Comparison of ENCODE assay signal across 19 cellular contexts in genomic region chr12:95227818-95228356, GRCh38. TPM values are rescaled to one million over a fixed set of nuclear protein-coding genes. Genes with fewer than 3 reads are reported as not detected.
DNase-seq lines count a peak whose midpoint lies in the region; TF ChIP-seq lines count a peak whose summit lies in the region.
"Had no signal": no experiment of that assay in that cellular context is flagged by ENCODE, and none has a peak within 500 bp of the region (broad histone marks: within the 10 kb centered on the region; RNA-seq: fewer than 3 reads in every experiment).

No MANE protein-coding gene starts in this region.

- 100% methylated on average over 3 of the region's 3 CpGs for WGBS in mammary epithelial cell (ENCODE audit: low coverage, missing lambda C conversion rate)

- no peak overlapping the region for H3K4me2 ChIP-seq in mammary epithelial cell (ENCODE audit: insufficient read depth, low read depth, low read length)

- no peaks in the 10 kb centered on the region for H3K9me3 ChIP-seq in mammary epithelial cell (replicated peaks; ENCODE audit: insufficient read depth, low read length)
- H3K9me3 ChIP-seq: HAP-1 had no signal

- H3K27ac ChIP-seq in mammary epithelial cell (ENCODE audit: insufficient read depth, low read depth, low read length) = no peak overlapping the region
- H3K27ac ChIP-seq: C4-2B, SK-N-MC had no signal

- in situ Hi-C loops in mammary epithelial cell (cut with MboI; ENCODE audit: low sequenced_read_pairs in 2 of 2) = no loop called here

- H3K36me3 ChIP-seq in mammary epithelial cell (ENCODE audit: insufficient read depth, low read length) = peaks cover 6% of the 10 kb centered on the region

- BruUV-seq in mammary epithelial cell (replicated peaks; lab: Mats Ljungman, UMichigan) = no TSS peak

- DNase-seq in NOMO-1 (lab: John Stamatoyannopoulos, UW; ENCODE audit: unreplicated experiment in 2 of 2) (peak; percentile 2 to 19), NOMO-1 treated with dmso at 0.1 percent for 144 hours (lab: John Stamatoyannopoulos, UW; ENCODE audit: unreplicated experiment) (no peak), OCI-M1 (lab: John Stamatoyannopoulos, UW) (peak; percentile 68), dermis blood vessel endothelial cell (peak; percentile 19), EL (no peak), mammary epithelial cell (no peak), superior temporal gyrus (ENCODE audit: extremely low spot score) (no peak), NCI-H2196 (lab: John Stamatoyannopoulos, UW; ENCODE audit: unreplicated experiment) (no peak)
- DNase-seq: DMS153; MV-4-11; NCI-H1417 treated with DMSO at 0.1 percent for 48 hours; NCI-H2029 treated with DMSO at 0.1 percent for 48 hours; NCI-H2227 treated with DMSO at 0.1 percent for 48 hours; NCI-H69; NK-92 treated with Interleukin-12 subunit alpha and Interleukin-12 subunit beta, amount 100 ng/mL, for 24 hours; T-helper 1 cell had no signal

- no peak overlapping the region for H2AFZ ChIP-seq in mammary epithelial cell (ENCODE audit: low read depth, low read length)

- H3K9ac ChIP-seq in mammary epithelial cell (ENCODE audit: insufficient read depth, low read length) = no peak overlapping the region

- dilution Hi-C loops in mammary epithelial cell (cut with HindIII; ENCODE audit: low sequenced_read_pairs) = no loop called here

- no peak overlapping the region for H3K4me3 ChIP-seq in mammary epithelial cell (replicated peaks in 1 of 3; ENCODE audit: insufficient read depth in 1 of 3, low read depth in 2 of 3, low read length in 3 of 3)
- H3K4me3 ChIP-seq: HAP-1, SK-N-MC had no signal

- H3K27me3 ChIP-seq in mammary epithelial cell (ENCODE audit: insufficient read depth, low read length) = no peaks in the 10 kb centered on the region

- intact Hi-C loops in mammary epithelial cell (cut with micrococcal nuclease) = no loop called here

- no peak for TF ChIP-seq CTCF in mammary epithelial cell (conservative IDR thresholded peaks at IDR 0.05 in 1 of 2, IDR thresholded peaks at IDR 0.05 in 1 of 2; ENCODE audit: extremely low read depth in 1 of 2, insufficient read depth in 1 of 2, low read depth in 1 of 2, low read length in 2 of 2)

- CTCF ChIA-PET in mammary epithelial cell (lab: Charles Lee; ENCODE audit: low non-redundant PET) = no interaction called here

- H3K79me2 ChIP-seq in mammary epithelial cell (ENCODE audit: insufficient read depth, low read length) = peaks cover 97% of the 10 kb centered on the region

- H3K4me1 ChIP-seq in mammary epithelial cell (ENCODE audit: insufficient read depth, low read length) = peaks cover 11% of the 10 kb centered on the region

- no peaks in the 10 kb centered on the region for H4K20me1 ChIP-seq in mammary epithelial cell (ENCODE audit: insufficient read depth, low read length)

RNA-seq across cellular contexts. Expression of gene VEZT, which starts 10.3 kb away (rescaled TPM):
- total RNA-seq in dermis blood vessel endothelial cell (96.7 and 134 TPM in 2 replicates), mammary epithelial cell (100 to 1,000 TPM; 113 to 133 TPM)
- polyA plus RNA-seq in mammary epithelial cell = 66.2 TPM
- polyA minus RNA-seq in mammary epithelial cell = 73.7 TPM

RNA-seq across cellular contexts. Expression of gene FGD6, which starts 10.6 kb away (rescaled TPM):
- total RNA-seq in dermis blood vessel endothelial cell (19.6 and 27.0 TPM in 2 replicates), mammary epithelial cell (10 to 100 TPM; 39.3 to 55.6 TPM)
- 16.4 TPM for polyA plus RNA-seq in mammary epithelial cell
- 46.3 TPM for polyA minus RNA-seq in mammary epithelial cell

Comparison
In these comparisons a context has a peak if more than half of its experiments do, and no peak if none do; other contexts are left out.
1. DNase-seq: peak in NOMO-1 (2 of 2), OCI-M1 (single experiment) and dermis blood vessel endothelial cell (single experiment); none in NOMO-1 treated with dmso at 0.1 percent for 144 hours (single experiment), EL (single experiment), mammary epithelial cell (single experiment), superior temporal gyrus (single experiment) and NCI-H2196 (single experiment).